20 cellular contexts compared by ENCODE assay signal in the genomic region with DNA sequence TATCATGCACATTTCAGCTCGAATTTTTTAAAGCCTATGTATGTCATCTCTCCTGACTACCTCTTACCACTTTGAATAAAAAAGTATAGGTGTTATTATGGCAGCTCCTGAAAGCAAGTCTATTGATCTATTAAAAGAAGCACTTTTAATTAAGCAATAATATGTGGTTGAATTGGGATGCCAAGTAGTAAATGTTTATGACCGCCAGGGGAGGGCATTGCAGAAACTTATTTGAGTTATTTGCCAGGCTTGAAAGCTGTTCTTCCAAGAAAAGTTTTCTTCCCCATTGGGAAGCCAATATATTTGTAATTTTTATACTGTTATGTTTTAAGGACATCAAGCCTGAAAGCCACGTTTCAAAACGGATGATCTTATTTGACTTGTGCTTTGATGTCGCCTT.
"Had no signal": no experiment of that assay in that cellular context is flagged by ENCODE, and none has a peak within 500 bp of the region (broad histone marks: within the 10 kb centered on the region; RNA-seq: fewer than 3 reads in every experiment).

No MANE protein-coding gene starts in this region.

- H3K79me2 ChIP-seq: hepatocyte had no signal

- H3K4me1 ChIP-seq: left ventricle myocardium inferior, right atrium auricular region, tibial artery had no signal

- DNase-seq: activated CD4-positive, alpha-beta memory T cell treated with anti-CD3 and anti-CD28 coated beads for 36 hours; activated CD4-positive, alpha-beta T cell treated with anti-CD3 and anti-CD28 coated beads for 1 hour; activated CD8-positive, alpha-beta memory T cell treated with anti-CD3 and anti-CD28 coated beads, Interleukin-2, amount 10 ng/mL, durations not matched to agents 7 days and 5 days; activated naive CD4-positive, alpha-beta T cell treated with anti-CD3 and anti-CD28 coated beads for 36 hours; activated naive CD8-positive, alpha-beta T cell treated with anti-CD3 and anti-CD28 coated beads, Interleukin-2, amount 50 U/mL, for 24 hours; activated T-cell treated with anti-CD3 and anti-CD28 coated beads, Interleukin-2, amount 50 U/mL, for 1 hour; aorta; cerebellar nuclear complex; effector memory CD4-positive, alpha-beta T cell; left ventricle myocardium inferior; mesenchymal stem cell; naive thymus-derived CD8-positive, alpha-beta T cell; small intestine; stimulated activated CD4-positive, alpha-beta T cell treated with anti-CD3 and anti-CD28 coated beads, Interleukin-4, amount 100 ng/mL, for 24 hours; stimulated activated naive CD4-positive, alpha-beta T cell; T-helper 9 cell; tibial artery had no signal

- H2AFZ ChIP-seq: hepatocyte had no signal

- H3K27ac ChIP-seq: epithelial cell of prostate, hepatocyte, left ventricle myocardium inferior, right atrium auricular region, tibial artery had no signal

- H3K4me2 ChIP-seq: hepatocyte had no signal

- H3K4me3 ChIP-seq: hepatocyte, left ventricle myocardium inferior, right atrium auricular region, tibial artery had no signal

- ATAC-seq: activated CD8-positive, alpha-beta memory T cell treated with anti-CD3 and anti-CD28 coated beads, Interleukin-2, amount 10 ng/mL, durations not matched to agents 7 days and 5 days; activated naive CD8-positive, alpha-beta T cell treated with anti-CD3 and anti-CD28 coated beads, Interleukin-2, amount 50 U/mL, for 24 hours; naive thymus-derived CD8-positive, alpha-beta T cell had no signal

- H3K36me3 ChIP-seq: left ventricle myocardium inferior, right atrium auricular region, tibial artery had no signal

- H3K27me3 ChIP-seq: hepatocyte, right atrium auricular region, tibial artery had no signal

- H3K9me3 ChIP-seq: left ventricle myocardium inferior, right atrium auricular region, tibial artery had no signal
